Comparison of ENCODE assay signal across 37 cellular contexts in the genomic region with DNA sequence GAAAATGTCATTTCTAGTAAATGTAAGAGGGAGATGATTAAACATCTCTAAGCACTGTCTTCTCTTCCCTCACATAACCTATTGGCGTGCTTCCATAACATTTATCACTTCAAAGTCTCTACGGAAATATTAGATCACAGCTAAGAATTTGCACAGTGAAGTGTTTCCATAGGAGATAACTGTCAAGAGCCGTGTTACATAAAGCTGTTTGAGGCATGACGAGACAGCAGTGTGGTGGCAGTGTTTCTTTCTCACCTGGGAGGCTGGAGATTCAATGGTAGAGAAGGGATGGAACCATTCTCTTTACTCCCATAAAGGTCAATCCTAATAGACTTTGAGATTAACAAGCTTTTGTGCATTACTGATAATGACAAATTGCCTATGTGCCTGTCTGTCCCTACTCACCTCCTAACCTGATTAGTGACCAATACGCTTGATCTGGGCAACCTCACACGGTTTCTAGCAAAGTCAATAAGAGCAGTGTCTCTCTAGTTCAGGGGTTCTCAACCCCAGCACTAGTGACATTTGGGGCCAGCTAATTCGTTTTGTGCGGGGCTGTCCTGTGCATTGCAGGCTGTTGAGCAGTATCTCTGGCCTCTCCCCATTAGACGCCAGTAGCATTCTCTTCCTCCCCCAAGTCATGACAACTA.
"Had no signal": no experiment of that assay in that cellular context is flagged by ENCODE, and none has a peak within 500 bp of the region (broad histone marks: within the 10 kb centered on the region; RNA-seq: fewer than 3 reads in every experiment).

No MANE protein-coding gene starts in this region.

- H3K4me3 Mint-ChIP-seq: activated B cell treated with CpG ODN at 0.5 μM for 24 hours; activated CD4-positive, alpha-beta memory T cell treated with anti-CD3 and anti-CD28 coated beads for 36 hours; activated naive CD4-positive, alpha-beta T cell treated with anti-CD3 and anti-CD28 coated beads, Interleukin-2, amount 10 ng/mL, durations not matched to agents 7 days and 5 days; activated naive CD8-positive, alpha-beta T cell; activated naive CD8-positive, alpha-beta T cell treated with anti-CD3 and anti-CD28 coated beads, Interleukin-2, amount 50 U/mL, for 24 hours; activated T-cell treated with anti-CD3 and anti-CD28 coated beads, Interleukin-2, amount 50 U/mL, for 4 hours; activated T-helper 1 cell treated with anti-CD3 and anti-CD28 coated beads, Interleukin-12 subunit alpha, Interleukin-12 subunit beta, Interleukin-2, Interleukin-4 antibody, amounts not matched to agents 30 ng/mL and 10 ng/mL and 1 ng/mL, durations not matched to agents 14 hours and 24 hours and 36 hours had no signal

- H3K27ac Mint-ChIP-seq: activated B cell treated with CpG ODN at 0.5 μM for 24 hours; activated CD4-positive, alpha-beta memory T cell treated with anti-CD3 and anti-CD28 coated beads for 36 hours; activated naive CD4-positive, alpha-beta T cell treated with anti-CD3 and anti-CD28 coated beads, Interleukin-2, amount 10 ng/mL, durations not matched to agents 7 days and 5 days; activated naive CD8-positive, alpha-beta T cell; activated naive CD8-positive, alpha-beta T cell treated with anti-CD3 and anti-CD28 coated beads, Interleukin-2, amount 50 U/mL, for 24 hours; activated T-helper 1 cell treated with anti-CD3 and anti-CD28 coated beads, Interleukin-12 subunit alpha, Interleukin-12 subunit beta, Interleukin-2, Interleukin-4 antibody, amounts not matched to agents 30 ng/mL and 10 ng/mL and 1 ng/mL, durations not matched to agents 14 hours and 24 hours and 36 hours had no signal

- H3K4me1 Mint-ChIP-seq: activated B cell treated with CpG ODN at 0.5 μM for 24 hours; activated naive CD4-positive, alpha-beta T cell treated with anti-CD3 and anti-CD28 coated beads, Interleukin-2, amount 10 ng/mL, durations not matched to agents 7 days and 5 days; activated naive CD8-positive, alpha-beta T cell treated with anti-CD3 and anti-CD28 coated beads, Interleukin-2, amount 50 U/mL, for 24 hours had no signal

- H3K4me1 ChIP-seq: Peyer's patch had no signal

- H3K27me3 Mint-ChIP-seq: activated B cell treated with CpG ODN at 0.5 μM for 24 hours; activated CD4-positive, alpha-beta memory T cell treated with anti-CD3 and anti-CD28 coated beads for 36 hours; activated naive CD4-positive, alpha-beta T cell treated with anti-CD3 and anti-CD28 coated beads, Interleukin-2, amount 10 ng/mL, durations not matched to agents 7 days and 5 days; activated naive CD8-positive, alpha-beta T cell; activated naive CD8-positive, alpha-beta T cell treated with anti-CD3 and anti-CD28 coated beads, Interleukin-2, amount 50 U/mL, for 24 hours had no signal

- H3K27ac ChIP-seq: brain microvascular endothelial cell, KMS-11, Peyer's patch, RWPE1, VCaP had no signal

- ATAC-seq: activated naive CD8-positive, alpha-beta T cell treated with anti-CD3 and anti-CD28 coated beads, Interleukin-2, amount 50 U/mL, for 24 hours; activated T-cell treated with anti-CD3 and anti-CD28 coated beads, Interleukin-2, amount 50 U/mL, for 4 hours; Right ventricle myocardium inferior had no signal

- H3K4me3 ChIP-seq: Peyer's patch had no signal

- DNase-seq: activated B cell treated with CpG ODN at 0.5 μM for 24 hours; activated CD4-positive, alpha-beta memory T cell treated with anti-CD3 and anti-CD28 coated beads for 36 hours; activated CD4-positive, alpha-beta T cell treated with anti-CD3 and anti-CD28 coated beads for 4 hours; activated CD4-positive, alpha-beta T cell treated with anti-CD3 and anti-CD28 coated beads, Interleukin-2, amount 50 U/mL, for 1 hour; activated CD4-positive, CD25-positive, alpha-beta regulatory T cell treated with anti-CD3 and anti-CD28 coated beads, Interleukin-2, amount 50 U/mL, for 72 hours; activated CD8-positive, alpha-beta memory T cell treated with anti-CD3 and anti-CD28 coated beads, Interleukin-2, amount 50 U/mL, for 4 hours; activated naive CD4-positive, alpha-beta T cell treated with anti-CD3 and anti-CD28 coated beads, Interleukin-2, amount 10 ng/mL, durations not matched to agents 7 days and 5 days; activated naive CD8-positive, alpha-beta T cell treated with anti-CD3 and anti-CD28 coated beads, Interleukin-2, amount 50 U/mL, for 24 hours; activated T-cell treated with anti-CD3 and anti-CD28 coated beads for 4 hours; activated T-cell treated with anti-CD3 and anti-CD28 coated beads, Interleukin-2, amount 50 U/mL, for 4 hours; amniotic stem cell; aorta; brain microvascular endothelial cell; MM.1S; MV-4-11; NCI-H1092 treated with DMSO at 0.1 percent for 48 hours; NCI-H1417; NCI-H146; NCI-H187; NCI-H2029 treated with DMSO at 0.1 percent for 48 hours; NCI-H2107; NCI-H2171; NCI-H510A; NCI-H526; NCI-H748 treated with DMSO at 0.1 percent for 48 hours; Peyer's patch; SIG-M5; SW 1271; T-helper 1 cell; T-helper 2 cell; T-helper 9 cell had no signal
